In genomic region chr17:45744826-45745225, GRCh38 we compare ENCODE assay signal across 6 cellular contexts. TPM values are rescaled to one million over a fixed set of nuclear protein-coding genes. Genes with fewer than 3 reads are reported as not detected.
"Had no signal": no experiment of that assay in that cellular context is flagged by ENCODE, and none has a peak within 500 bp of the region (broad histone marks: within the 10 kb centered on the region; RNA-seq: fewer than 3 reads in every experiment).

No MANE protein-coding gene starts in this region.

RNA-seq across cellular contexts. Expression of gene CRHR1, which starts 39.3 kb away (rescaled TPM):
- total RNA-seq: LHCN-M2, MCF 10A, OCI-LY7, PC-3, Right ventricle myocardium superior, SJSA1 had no signal
